8 cellular contexts compared by ENCODE assay signal in genomic region chr6:56742122-56742791, GRCh38.
DNase-seq lines count a peak whose midpoint lies in the region; ATAC-seq, FAIRE-seq and TF ChIP-seq lines count a peak whose summit lies in the region.

No MANE protein-coding gene starts in this region.

- intact Hi-C loops in naive thymus-derived CD4-positive, alpha-beta T cell (cut with micrococcal nuclease), result no loop called here
- intact Hi-C loops in activated CD4-positive, alpha-beta T cell treated with anti-CD3 and anti-CD28 coated beads, Interleukin-2, amount 10 ng/mL, durations not matched to agents 24 days and 14 days (cut with micrococcal nuclease), result no loop called here

- no peaks in the 10 kb centered on the region for H3K27me3 ChIP-seq in naive thymus-derived CD4-positive, alpha-beta T cell (ENCODE audit: control insufficient read depth in 2 of 2, insufficient read depth in 2 of 2, low read length in 2 of 2)
- no peaks in the 10 kb centered on the region for H3K27me3 ChIP-seq in Peyer's patch

- H3K4me3 Mint-ChIP-seq in brain, result peak overlapping the region in 4 of 5 experiments; percentile 3 to 65 (median 28)
- H3K4me3 Mint-ChIP-seq in naive thymus-derived CD4-positive, alpha-beta T cell, result no peak overlapping the region
- H3K4me3 Mint-ChIP-seq in activated CD4-positive, alpha-beta T cell treated with anti-CD3 and anti-CD28 coated beads, Interleukin-2, amount 10 ng/mL, durations not matched to agents 24 days and 14 days, result no peak overlapping the region

- peaks cover 3% of the 10 kb centered on the region for H3K36me3 Mint-ChIP-seq in brain
- H3K36me3 Mint-ChIP-seq in naive thymus-derived CD4-positive, alpha-beta T cell, result no peaks in the 10 kb centered on the region
- H3K36me3 Mint-ChIP-seq in activated CD4-positive, alpha-beta T cell treated with anti-CD3 and anti-CD28 coated beads, Interleukin-2, amount 10 ng/mL, durations not matched to agents 24 days and 14 days (ENCODE audit: low read depth), result no peaks in the 10 kb centered on the region

- no peaks in the 10 kb centered on the region for H3K27me3 Mint-ChIP-seq in brain
- peaks cover 0 to 16% (median 3%) of the 10 kb centered on the region in 5 donors for H3K27me3 Mint-ChIP-seq in naive thymus-derived CD4-positive, alpha-beta T cell
- peaks cover 10% of the 10 kb centered on the region for H3K27me3 Mint-ChIP-seq in activated CD4-positive, alpha-beta T cell treated with anti-CD3 and anti-CD28 coated beads, Interleukin-2, amount 10 ng/mL, durations not matched to agents 24 days and 14 days

- no peak overlapping the region for H3K4me3 ChIP-seq in naive thymus-derived CD4-positive, alpha-beta T cell (ENCODE audit: low read length)
- peak overlapping the region in 2 of 4 donors; percentile 8 to 20 for H3K4me3 ChIP-seq in Peyer's patch

- peak; percentile 60 for ATAC-seq in HG02840 (IDR thresholded peaks at IDR 0.05; ENCODE audit: low FRiP score, unreplicated experiment)
- ATAC-seq in naive thymus-derived CD4-positive, alpha-beta T cell, result peak; percentile 41

- DNase-seq in GM18507 (ENCODE audit: extremely low spot score, insufficient read length, low read depth) (no peak), NCI-H2171 treated with DMSO at 0.1 percent for 48 hours (lab: John Stamatoyannopoulos, UW) (no peak), Peyer's patch (no peak), T-helper 2 cell (no peak)
- DNase-seq in naive thymus-derived CD4-positive, alpha-beta T cell, result no peak
- no peak for DNase-seq in activated CD4-positive, alpha-beta T cell treated with anti-CD3 and anti-CD28 coated beads, Interleukin-2, amount 10 ng/mL, durations not matched to agents 24 days and 14 days

- H3K27ac ChIP-seq in naive thymus-derived CD4-positive, alpha-beta T cell (ENCODE audit: low read depth, low read length), result no peak overlapping the region
- no peak overlapping the region for H3K27ac ChIP-seq in Peyer's patch

- peaks cover 67% of the 10 kb centered on the region for H3K4me1 Mint-ChIP-seq in brain
- H3K4me1 Mint-ChIP-seq in naive thymus-derived CD4-positive, alpha-beta T cell, result peaks cover 0 to 4% (median 0%) of the 10 kb centered on the region in 7 donors
- H3K4me1 Mint-ChIP-seq in activated CD4-positive, alpha-beta T cell treated with anti-CD3 and anti-CD28 coated beads, Interleukin-2, amount 10 ng/mL, durations not matched to agents 24 days and 14 days, result no peaks in the 10 kb centered on the region

- H3K36me3 ChIP-seq in naive thymus-derived CD4-positive, alpha-beta T cell (ENCODE audit: control insufficient read depth in 2 of 3, insufficient read depth in 3 of 3, low read length in 3 of 3), result no peaks in the 10 kb centered on the region
- no peaks in the 10 kb centered on the region for H3K36me3 ChIP-seq in Peyer's patch

- POLR2A ChIA-PET in naive thymus-derived CD4-positive, alpha-beta T cell (lab: Charles Lee), result no interaction called here

- H3K4me1 ChIP-seq in naive thymus-derived CD4-positive, alpha-beta T cell (ENCODE audit: control insufficient read depth in 2 of 2, insufficient read depth in 2 of 2, low read length in 2 of 2), result no peaks in the 10 kb centered on the region
- H3K4me1 ChIP-seq in Peyer's patch, result peaks cover 0 to 2% (median 0%) of the 10 kb centered on the region in 4 donors

- FAIRE-seq in GM18507 (lab: Jason Lieb, UNC), result peak; percentile 89

- H3K9me3 ChIP-seq in naive thymus-derived CD4-positive, alpha-beta T cell (ENCODE audit: control insufficient read depth in 2 of 3, low read length in 3 of 3), result no peaks in the 10 kb centered on the region
- no peaks in the 10 kb centered on the region for H3K9me3 ChIP-seq in Peyer's patch

- TF ChIP-seq POLR2A in Peyer's patch (IDR thresholded peaks at IDR 0.05), result no peak

- TF ChIP-seq CTCF in brain (conservative IDR thresholded peaks at IDR 0.05) (no peak), Peyer's patch (IDR thresholded peaks at IDR 0.05) (no peak)

- CTCF ChIA-PET in naive thymus-derived CD4-positive, alpha-beta T cell (lab: Charles Lee), result no interaction called here

- peak overlapping the region in 3 of 5 experiments; percentile 15 to 68 (median 24) for H3K27ac Mint-ChIP-seq in brain
- no peak overlapping the region for H3K27ac Mint-ChIP-seq in naive thymus-derived CD4-positive, alpha-beta T cell
- no peak overlapping the region for H3K27ac Mint-ChIP-seq in activated CD4-positive, alpha-beta T cell treated with anti-CD3 and anti-CD28 coated beads, Interleukin-2, amount 10 ng/mL, durations not matched to agents 24 days and 14 days

- no peaks in the 10 kb centered on the region for H3K9me3 Mint-ChIP-seq in brain
- no peaks in the 10 kb centered on the region for H3K9me3 Mint-ChIP-seq in naive thymus-derived CD4-positive, alpha-beta T cell
- no peaks in the 10 kb centered on the region for H3K9me3 Mint-ChIP-seq in activated CD4-positive, alpha-beta T cell treated with anti-CD3 and anti-CD28 coated beads, Interleukin-2, amount 10 ng/mL, durations not matched to agents 24 days and 14 days

Comparison
In these comparisons a context has a peak if more than half of its experiments do, and no peak if none do; other contexts are left out.
1. H3K27ac Mint-ChIP-seq: peak in brain (3 of 5); none in naive thymus-derived CD4-positive, alpha-beta T cell (0 of 9) and activated CD4-positive, alpha-beta T cell treated with anti-CD3 and anti-CD28 coated beads, Interleukin-2, amount 10 ng/mL, durations not matched to agents 24 days and 14 days (single experiment).
2. H3K4me3 Mint-ChIP-seq: peak in brain (4 of 5); none in naive thymus-derived CD4-positive, alpha-beta T cell (0 of 10) and activated CD4-positive, alpha-beta T cell treated with anti-CD3 and anti-CD28 coated beads, Interleukin-2, amount 10 ng/mL, durations not matched to agents 24 days and 14 days (single experiment).